In genomic region chr2:215380699-215381098, GRCh38 we compare ENCODE assay signal across 23 cellular contexts.
"Had no signal": no experiment of that assay in that cellular context is flagged by ENCODE, and none has a peak within 500 bp of the region (broad histone marks: within the 10 kb centered on the region; RNA-seq: fewer than 3 reads in every experiment).

No MANE protein-coding gene starts in this region.

- H3K9me3 Mint-ChIP-seq: effector memory CD8-positive, alpha-beta T cell; memory B cell; nephron progenitor cell; stimulated activated naive B cell treated with anti-CD40 and anti-IgM and Interleukin-4, amounts not matched to agents 10 μg/mL and 1 μg/mL and 100 μg/mL, for 72 hours; stimulated activated naive CD8-positive, alpha-beta T cell treated with anti-CD3 and anti-CD28 coated beads, Interleukin-15, amount 100 ng/mL, for 72 hours had no signal

- H3K4me1 ChIP-seq: gastroesophageal sphincter, left ventricle myocardium inferior, lower lobe of right lung, parathyroid adenoma, psoas muscle, testis, transverse colon had no signal

- ATAC-seq: effector memory CD8-positive, alpha-beta T cell; gastroesophageal sphincter; lower lobe of right lung; naive thymus-derived CD4-positive, alpha-beta T cell; psoas muscle; sciatic nerve; stimulated activated naive B cell treated with anti-CD40 and anti-IgM and Interleukin-4, amounts not matched to agents 10 μg/mL and 1 μg/mL and 100 μg/mL, for 72 hours; stimulated activated naive CD8-positive, alpha-beta T cell treated with anti-CD3 and anti-CD28 coated beads, Interleukin-15, amount 100 ng/mL, for 72 hours had no signal

- H3K4me3 ChIP-seq: esophagus muscularis mucosa, gastroesophageal sphincter, left ventricle myocardium inferior, lower lobe of right lung, psoas muscle, testis, transverse colon had no signal

- H3K4me1 Mint-ChIP-seq: memory B cell; naive thymus-derived CD4-positive, alpha-beta T cell; nephron progenitor cell; stimulated activated naive B cell treated with anti-CD40 and anti-IgM and Interleukin-4, amounts not matched to agents 10 μg/mL and 1 μg/mL and 100 μg/mL, for 72 hours; stimulated activated naive CD8-positive, alpha-beta T cell treated with anti-CD3 and anti-CD28 coated beads, Interleukin-15, amount 100 ng/mL, for 72 hours had no signal

- H2AFZ ChIP-seq: parathyroid adenoma had no signal

- H3K79me2 ChIP-seq: parathyroid adenoma had no signal

- H3K27me3 Mint-ChIP-seq: effector memory CD8-positive, alpha-beta T cell; memory B cell; naive thymus-derived CD4-positive, alpha-beta T cell; stimulated activated naive B cell treated with anti-CD40 and anti-IgM and Interleukin-4, amounts not matched to agents 10 μg/mL and 1 μg/mL and 100 μg/mL, for 72 hours; stimulated activated naive CD8-positive, alpha-beta T cell treated with anti-CD3 and anti-CD28 coated beads, Interleukin-15, amount 100 ng/mL, for 72 hours had no signal

- H3K27ac ChIP-seq: epithelial cell of prostate, gastroesophageal sphincter, left ventricle myocardium inferior, lower lobe of right lung, parathyroid adenoma, psoas muscle, testis, transverse colon had no signal

- DNase-seq: central memory CD4-positive, alpha-beta T cell; effector memory CD8-positive, alpha-beta T cell; glutamatergic neuron; islet precursor cell; left ventricle myocardium inferior; lower lobe of right lung; naive thymus-derived CD4-positive, alpha-beta T cell; nephron progenitor cell; nucleus accumbens; psoas muscle; retina; stimulated activated CD4-positive, alpha-beta T cell treated with anti-CD3 and anti-CD28 coated beads, Interleukin-2, amount 100 ng/mL, for 24 hours; stimulated activated CD4-positive, alpha-beta T cell treated with anti-CD3 and anti-CD28 coated beads, Interleukin-4, amount 100 ng/mL, for 4 hours; stimulated activated naive B cell treated with anti-CD40 and anti-IgM and Interleukin-4, amounts not matched to agents 10 μg/mL and 1 μg/mL and 100 μg/mL, for 72 hours; stimulated activated naive CD8-positive, alpha-beta T cell treated with anti-CD3 and anti-CD28 coated beads, Interleukin-15, amount 100 ng/mL, for 72 hours; testis; transverse colon had no signal

- H3K27me3 ChIP-seq: esophagus muscularis mucosa, gastroesophageal sphincter, testis, transverse colon had no signal

- H3K4me3 Mint-ChIP-seq: effector memory CD8-positive, alpha-beta T cell; memory B cell; naive thymus-derived CD4-positive, alpha-beta T cell; nephron progenitor cell; stimulated activated naive B cell treated with anti-CD40 and anti-IgM and Interleukin-4, amounts not matched to agents 10 μg/mL and 1 μg/mL and 100 μg/mL, for 72 hours; stimulated activated naive CD8-positive, alpha-beta T cell treated with anti-CD3 and anti-CD28 coated beads, Interleukin-15, amount 100 ng/mL, for 72 hours had no signal

- H3K27ac Mint-ChIP-seq: effector memory CD8-positive, alpha-beta T cell; memory B cell; naive thymus-derived CD4-positive, alpha-beta T cell; stimulated activated naive B cell treated with anti-CD40 and anti-IgM and Interleukin-4, amounts not matched to agents 10 μg/mL and 1 μg/mL and 100 μg/mL, for 72 hours; stimulated activated naive CD8-positive, alpha-beta T cell treated with anti-CD3 and anti-CD28 coated beads, Interleukin-15, amount 100 ng/mL, for 72 hours had no signal

- H3K36me3 Mint-ChIP-seq: memory B cell had no signal

- H3K9me3 ChIP-seq: esophagus muscularis mucosa, gastroesophageal sphincter, left ventricle myocardium inferior, lower lobe of right lung, psoas muscle, testis, transverse colon had no signal

- H3K9ac ChIP-seq: parathyroid adenoma had no signal
